Comparison of ENCODE assay signal across 1 cellular context in genomic region chr17:80677214-80677756, GRCh38.
A peak's percentile ranks its signal among the peaks of the same experiment; 100 is the strongest.
TF ChIP-seq lines count a peak whose summit lies in the region.

No MANE protein-coding gene starts in this region.

TF ChIP-seq in HepG2, 621 proteins besides CTCF, POLR2A, EP300 and RAD21 (continued from another document):
- TF ChIP-seq ZNF770 (CRISPR knock-in tag; IDR thresholded peaks at IDR 0.05), result peak; percentile 70; the same call in 1 of the 2 replicates
- TF ChIP-seq ZMYM3 (CRISPR knock-in tag; IDR thresholded peaks at IDR 0.05), result peak; percentile 33; the same call in 1 of the 2 replicates
- TF ChIP-seq ZKSCAN5 (CRISPR knock-in tag; IDR thresholded peaks at IDR 0.05), result peak; percentile 100
- peak; percentile 60 for TF ChIP-seq HNF4A (CRISPR knock-in tag; IDR thresholded peaks at IDR 0.05)
- 0 out of 2 replicates have a peak, but pooled peaks have one; percentile 6 for TF ChIP-seq ZBTB44 (CRISPR knock-in tag; IDR thresholded peaks at IDR 0.05)
- TF ChIP-seq FOXP4 (CRISPR knock-in tag; IDR thresholded peaks at IDR 0.05), result 0 out of 2 replicates have a peak, but pooled peaks have one; percentile 19
- no peak for TF ChIP-seq HNRNPK (IDR thresholded peaks at IDR 0.05; ENCODE audit: low read depth, low read length, poor library complexity, severe bottlenecking)
- TF ChIP-seq PAXIP1 (CRISPR knock-in tag; conservative IDR thresholded peaks at IDR 0.05), result peak; percentile 34; the same call in 1 of the 2 replicates
- TF ChIP-seq ZFP82 (CRISPR knock-in tag; IDR thresholded peaks at IDR 0.05; ENCODE audit: borderline replicate concordance), result no peak
- peak; percentile 9; the same call in 1 of the 2 replicates for TF ChIP-seq NR2F6 (IDR thresholded peaks at IDR 0.05)
- no peak for TF ChIP-seq NR2F6 (CRISPR knock-in tag; IDR thresholded peaks at IDR 0.05)
- peak; percentile 51; the same call in 1 of the 2 replicates for TF ChIP-seq NCOR1 (IDR thresholded peaks at IDR 0.05; ENCODE audit: borderline replicate concordance, low read length)
TF ChIP-seq in HepG2: peak in this region for 11.
